ENCODE assay signal across 24 cellular contexts in genomic region chr11:107623183-107623582, GRCh38. TPM values are rescaled to one million over a fixed set of nuclear protein-coding genes. Genes with fewer than 3 reads are reported as not detected.
"Had no signal": no experiment of that assay in that cellular context is flagged by ENCODE, and none has a peak within 500 bp of the region (broad histone marks: within the 10 kb centered on the region; RNA-seq: fewer than 3 reads in every experiment).

No MANE protein-coding gene starts in this region.

- ATAC-seq: activated T-cell treated with anti-CD3 and anti-CD28 coated beads, Interleukin-2, amount 50 U/mL, for 4 hours; left colon; lower lobe of right lung; naive thymus-derived CD8-positive, alpha-beta T cell; T-helper 17 cell had no signal

- H3K4me3 ChIP-seq: adrenal gland, ascending aorta, heart right ventricle, lower lobe of right lung, neural progenitor cell, spleen, upper lobe of left lung had no signal

- H3K36me3 ChIP-seq: adrenal gland, ascending aorta, heart right ventricle, lower lobe of right lung, neural progenitor cell, spleen, upper lobe of left lung had no signal

- H3K9ac ChIP-seq: neural progenitor cell had no signal

- H3K9me3 ChIP-seq: ascending aorta, heart right ventricle, lower lobe of right lung, spleen, upper lobe of left lung had no signal

- H3K4me1 ChIP-seq: adrenal gland, ascending aorta, heart right ventricle, lower lobe of right lung, spleen, upper lobe of left lung had no signal

- H2AFZ ChIP-seq: neural progenitor cell had no signal

- DNase-seq: activated B cell treated with CpG ODN at 0.5 μM for 24 hours; activated CD4-positive, alpha-beta T cell treated with anti-CD3 and anti-CD28 coated beads for 4 hours; activated CD4-positive, alpha-beta T cell treated with anti-CD3 and anti-CD28 coated beads, Interleukin-2, amount 50 U/mL, for 48 hours; activated CD8-positive, alpha-beta memory T cell treated with anti-CD3 and anti-CD28 coated beads, Interleukin-2, amount 50 U/mL, for 48 hours; activated naive CD4-positive, alpha-beta T cell; activated T-cell treated with anti-CD3 and anti-CD28 coated beads, Interleukin-2, amount 50 U/mL, for 4 hours; foreskin fibroblast; heart right ventricle; islet precursor cell; left colon; lower lobe of right lung; naive thymus-derived CD8-positive, alpha-beta T cell; spleen; stimulated activated CD4-positive, alpha-beta T cell treated with anti-CD3 and anti-CD28 coated beads, Interleukin-4, amount 100 ng/mL, for 1 hour; stimulated activated naive CD4-positive, alpha-beta T cell; T-helper 17 cell; upper lobe of left lung had no signal

- H3K27me3 ChIP-seq: ascending aorta, neural progenitor cell, upper lobe of left lung had no signal

- H3K4me2 ChIP-seq: neural progenitor cell had no signal

- H3K27ac ChIP-seq: adrenal gland, ascending aorta, epithelial cell of prostate, heart right ventricle, lower lobe of right lung, neural progenitor cell, spleen, upper lobe of left lung had no signal

RNA-seq across cellular contexts. Expression of gene ELMOD1, which starts 32.2 kb away (rescaled TPM):
- total RNA-seq: activated B cell treated with CpG ODN at 0.5 μM for 24 hours; activated T-cell treated with anti-CD3 and anti-CD28 coated beads, Interleukin-2, amount 50 U/mL, for 4 hours; activated T-helper 2 cell treated with anti-CD3 and anti-CD28 coated beads, Interferon-gamma antibody, Interleukin-2, Interleukin-4, amounts not matched to agents 10 μg/mL and 5 μg/mL and 100 μg/mL, durations not matched to agents 14 hours and 24 hours and 36 hours; ascending aorta; naive thymus-derived CD8-positive, alpha-beta T cell; omental fat pad; spleen; subcutaneous adipose tissue; T-helper 17 cell had no signal
